Comparison of ENCODE assay signal across 15 cellular contexts in the genomic region with DNA sequence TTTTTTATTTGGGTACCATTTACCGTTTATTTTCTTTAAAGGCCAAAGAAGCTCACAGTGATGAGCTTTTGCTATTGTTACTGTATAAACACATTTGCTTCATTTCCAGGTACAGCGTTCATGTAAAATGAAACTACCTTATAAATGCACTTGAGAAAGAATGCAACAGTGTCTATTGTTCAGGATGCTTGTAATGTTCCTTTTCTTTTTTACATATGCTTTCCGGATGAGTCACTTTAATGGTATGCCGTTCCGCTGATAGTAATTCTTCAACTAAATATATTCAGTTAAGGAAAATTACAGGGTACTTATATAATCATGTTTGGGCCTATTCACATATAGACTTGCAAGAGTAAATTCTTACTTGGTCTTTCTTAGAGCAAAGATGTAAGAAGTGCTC.
DNase-seq lines count a peak whose midpoint lies in the region; ATAC-seq, FAIRE-seq and TF ChIP-seq lines count a peak whose summit lies in the region.
"Had no signal": no experiment of that assay in that cellular context is flagged by ENCODE, and none has a peak within 500 bp of the region (broad histone marks: within the 10 kb centered on the region; RNA-seq: fewer than 3 reads in every experiment).

No MANE protein-coding gene starts in this region.

- H3K4me3 ChIP-seq in foreskin fibroblast (ENCODE audit: low read depth in 1 of 2, low read length in 2 of 2) = no peak overlapping the region
- H3K4me3 ChIP-seq: upper lobe of right lung had no signal

- no peaks in the 10 kb centered on the region for H3K36me3 Mint-ChIP-seq in activated T-helper 17 cell treated with anti-CD3 and anti-CD28 coated beads, Interleukin-2, amount 50 U/mL, for 72 hours (ENCODE audit: low read depth)
- H3K36me3 Mint-ChIP-seq in T-helper 2 cell treated with Interferon-gamma antibody and Interleukin-4, amounts not matched to agents 5 μg/mL and 100 μg/mL, for 36 hours (ENCODE audit: low read depth) = no peaks in the 10 kb centered on the region
- H3K36me3 Mint-ChIP-seq: stimulated activated naive B cell treated with anti-CD40 and anti-IgM and Interleukin-4, amounts not matched to agents 10 μg/mL and 1 μg/mL and 100 μg/mL, for 72 hours had no signal

- peak; percentile 31 for ATAC-seq in activated T-helper 17 cell treated with anti-CD3 and anti-CD28 coated beads, Interleukin-2, amount 50 U/mL, for 72 hours (replicated peaks)
- no peak for ATAC-seq in HG02970 (IDR thresholded peaks at IDR 0.05; ENCODE audit: low FRiP score, unreplicated experiment)
- ATAC-seq: stimulated activated naive B cell treated with anti-CD40 and anti-IgM and Interleukin-4, amounts not matched to agents 10 μg/mL and 1 μg/mL and 100 μg/mL, for 72 hours; T-cell; upper lobe of right lung had no signal

- no peak for FAIRE-seq in urothelium cell line (lab: Jason Lieb, UNC)
- FAIRE-seq: GM19239 had no signal

- H3K4me1 Mint-ChIP-seq in activated T-helper 17 cell treated with anti-CD3 and anti-CD28 coated beads, Interleukin-2, amount 50 U/mL, for 72 hours = no peaks in the 10 kb centered on the region
- no peaks in the 10 kb centered on the region for H3K4me1 Mint-ChIP-seq in T-helper 2 cell treated with Interferon-gamma antibody and Interleukin-4, amounts not matched to agents 5 μg/mL and 100 μg/mL, for 36 hours (ENCODE audit: low read depth)
- H3K4me1 Mint-ChIP-seq: activated naive CD4-positive, alpha-beta T cell treated with anti-CD3 and anti-CD28 coated beads, Interleukin-2, amount 50 U/mL, for 24 hours; stimulated activated naive B cell treated with anti-CD40 and anti-IgM and Interleukin-4, amounts not matched to agents 10 μg/mL and 1 μg/mL and 100 μg/mL, for 72 hours; T-cell had no signal

- no peak for TF ChIP-seq CTCF in foreskin fibroblast (IDR thresholded peaks at IDR 0.05; ENCODE audit: low read depth, low read length)

- peak; percentile 6 for DNase-seq in NCI-H748 (lab: John Stamatoyannopoulos, UW; ENCODE audit: unreplicated experiment)
- no peak for DNase-seq in NCI-H748 treated with DMSO at 0.1 percent for 48 hours (lab: John Stamatoyannopoulos, UW)
- peak; percentile 4 to 14 for DNase-seq in foreskin fibroblast
- DNase-seq in urothelium cell line (ENCODE audit: low spot score) = peak; percentile 14
- no peak for DNase-seq in T-helper 2 cell treated with Interferon-gamma antibody and Interleukin-4, amounts not matched to agents 5 μg/mL and 100 μg/mL, for 36 hours (ENCODE audit: low spot score)
- DNase-seq in retina = no peak
- DNase-seq: CD4-positive, alpha-beta T cell; mammary epithelial cell; stimulated activated naive B cell treated with anti-CD40 and anti-IgM and Interleukin-4, amounts not matched to agents 10 μg/mL and 1 μg/mL and 100 μg/mL, for 72 hours; T-cell; upper lobe of right lung had no signal

- no peaks in the 10 kb centered on the region for H3K27me3 Mint-ChIP-seq in activated T-helper 17 cell treated with anti-CD3 and anti-CD28 coated beads, Interleukin-2, amount 50 U/mL, for 72 hours
- no peaks in the 10 kb centered on the region for H3K27me3 Mint-ChIP-seq in T-helper 2 cell treated with Interferon-gamma antibody and Interleukin-4, amounts not matched to agents 5 μg/mL and 100 μg/mL, for 36 hours (ENCODE audit: low read depth)
- H3K27me3 Mint-ChIP-seq: activated naive CD4-positive, alpha-beta T cell treated with anti-CD3 and anti-CD28 coated beads, Interleukin-2, amount 50 U/mL, for 24 hours; CD4-positive, alpha-beta T cell; stimulated activated naive B cell treated with anti-CD40 and anti-IgM and Interleukin-4, amounts not matched to agents 10 μg/mL and 1 μg/mL and 100 μg/mL, for 72 hours; T-cell had no signal

- H3K4me3 Mint-ChIP-seq in activated T-helper 17 cell treated with anti-CD3 and anti-CD28 coated beads, Interleukin-2, amount 50 U/mL, for 72 hours = no peak overlapping the region
- no peak overlapping the region for H3K4me3 Mint-ChIP-seq in T-helper 2 cell treated with Interferon-gamma antibody and Interleukin-4, amounts not matched to agents 5 μg/mL and 100 μg/mL, for 36 hours
- H3K4me3 Mint-ChIP-seq: activated naive CD4-positive, alpha-beta T cell treated with anti-CD3 and anti-CD28 coated beads, Interleukin-2, amount 50 U/mL, for 24 hours; CD4-positive, alpha-beta T cell; stimulated activated naive B cell treated with anti-CD40 and anti-IgM and Interleukin-4, amounts not matched to agents 10 μg/mL and 1 μg/mL and 100 μg/mL, for 72 hours; T-cell had no signal

- H3K27ac Mint-ChIP-seq in activated T-helper 17 cell treated with anti-CD3 and anti-CD28 coated beads, Interleukin-2, amount 50 U/mL, for 72 hours = no peak overlapping the region
- H3K27ac Mint-ChIP-seq in T-helper 2 cell treated with Interferon-gamma antibody and Interleukin-4, amounts not matched to agents 5 μg/mL and 100 μg/mL, for 36 hours = no peak overlapping the region
- H3K27ac Mint-ChIP-seq: activated naive CD4-positive, alpha-beta T cell treated with anti-CD3 and anti-CD28 coated beads, Interleukin-2, amount 50 U/mL, for 24 hours; CD4-positive, alpha-beta T cell; stimulated activated naive B cell treated with anti-CD40 and anti-IgM and Interleukin-4, amounts not matched to agents 10 μg/mL and 1 μg/mL and 100 μg/mL, for 72 hours; T-cell had no signal

- no peaks in the 10 kb centered on the region for H3K9me3 Mint-ChIP-seq in activated T-helper 17 cell treated with anti-CD3 and anti-CD28 coated beads, Interleukin-2, amount 50 U/mL, for 72 hours
- H3K9me3 Mint-ChIP-seq in T-helper 2 cell treated with Interferon-gamma antibody and Interleukin-4, amounts not matched to agents 5 μg/mL and 100 μg/mL, for 36 hours = no peaks in the 10 kb centered on the region
- H3K9me3 Mint-ChIP-seq: activated naive CD4-positive, alpha-beta T cell treated with anti-CD3 and anti-CD28 coated beads, Interleukin-2, amount 50 U/mL, for 24 hours; CD4-positive, alpha-beta T cell; stimulated activated naive B cell treated with anti-CD40 and anti-IgM and Interleukin-4, amounts not matched to agents 10 μg/mL and 1 μg/mL and 100 μg/mL, for 72 hours; T-cell had no signal

Comparison
In these comparisons a context has a peak if more than half of its experiments do, and no peak if none do; other contexts are left out.
1. DNase-seq: peak in NCI-H748 (single experiment), foreskin fibroblast (2 of 2) and urothelium cell line (single experiment); none in NCI-H748 treated with DMSO at 0.1 percent for 48 hours (single experiment), T-helper 2 cell treated with Interferon-gamma antibody and Interleukin-4, amounts not matched to agents 5 μg/mL and 100 μg/mL, for 36 hours (single experiment) and retina (single experiment).